ENCODE assay signal across 8 cellular contexts in the genomic region with DNA sequence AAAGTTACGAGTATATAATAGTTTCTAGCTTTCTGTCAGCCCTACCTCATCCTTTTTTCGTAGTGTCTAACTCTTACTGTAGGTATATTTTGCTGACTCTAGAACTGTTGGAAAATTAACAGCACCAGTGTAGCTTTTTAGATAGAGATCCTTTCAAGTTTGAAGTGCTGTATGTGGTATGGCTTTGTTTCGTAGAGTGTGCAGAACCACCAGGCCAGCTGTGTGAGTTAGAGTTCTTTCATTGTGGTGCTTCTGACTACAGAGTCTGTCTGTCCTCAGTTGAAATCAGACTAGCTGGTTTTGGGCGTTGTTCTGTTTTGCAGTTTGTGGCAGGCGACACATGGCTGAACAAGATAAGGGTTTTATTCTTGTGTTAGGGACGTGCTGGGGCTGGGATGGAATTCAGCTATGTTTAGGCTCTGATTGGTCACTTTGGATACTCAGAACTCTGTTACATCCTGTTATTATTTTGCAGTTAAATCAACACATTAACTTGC. TPM values are rescaled to one million over a fixed set of nuclear protein-coding genes. Genes with fewer than 3 reads are reported as not detected.
DNase-seq lines count a peak whose midpoint lies in the region; ATAC-seq, FAIRE-seq and TF ChIP-seq lines count a peak whose summit lies in the region.

No MANE protein-coding gene starts in this region.

- H3K79me2 ChIP-seq in OCI-LY7 (ENCODE audit: insufficient read depth, low read depth, low read length) = peaks cover 41% of the 10 kb centered on the region; the same call in 1 of the 2 replicates

- H3K4me2 ChIP-seq in OCI-LY7 (ENCODE audit: low read length) = peak overlapping the region; percentile 91; the same call in 1 of the 2 replicates

- H3K4me1 Mint-ChIP-seq in nephron = peaks cover 48% of the 10 kb centered on the region

- H3K9me3 ChIP-seq in OCI-LY7 (ENCODE audit: low read length) (peaks cover 9% of the 10 kb centered on the region), esophagus squamous epithelium (no peaks in the 10 kb centered on the region), pancreas (no peaks in the 10 kb centered on the region)

- H3K27ac ChIP-seq in OCI-LY7 (ENCODE audit: low read depth, low read length, poor library complexity, severe bottlenecking) (no peak overlapping the region), esophagus squamous epithelium (peak overlapping the region; percentile 60 to 99 (median 88)), pancreas (peak overlapping the region in 2 of 4 donors; percentile 93 to 95)

- no peaks in the 10 kb centered on the region for H3K9me3 Mint-ChIP-seq in nephron

- H3K36me3 ChIP-seq in OCI-LY7 (ENCODE audit: insufficient read depth, low read length) = no peaks in the 10 kb centered on the region; the same call in 1 of the 2 replicates
- H3K36me3 ChIP-seq in esophagus squamous epithelium = no peaks in the 10 kb centered on the region
- H3K36me3 ChIP-seq in pancreas = no peaks in the 10 kb centered on the region

- no peak overlapping the region for H2AFZ ChIP-seq in OCI-LY7 (ENCODE audit: low read length)

- WGBS in esophagus squamous epithelium, 2 donors = 10 to 12% methylated on average over 6 of the region's 6 CpGs
- 8% methylated on average over 6 of the region's 6 CpGs for WGBS in pancreas, 2 donors

- peak in 1 of 4 donors; percentile 21 for TF ChIP-seq POLR2A in esophagus squamous epithelium (IDR thresholded peaks at IDR 0.05)

- ATAC-seq in esophagus mucosa = no peak
- no peak for ATAC-seq in pancreas

- H3K27me3 Mint-ChIP-seq in nephron (ENCODE audit: low read depth) = no peaks in the 10 kb centered on the region

- H3K36me3 Mint-ChIP-seq in nephron (ENCODE audit: low read depth) = no peaks in the 10 kb centered on the region

- no peak overlapping the region for H3K4me3 ChIP-seq in OCI-LY7 (ENCODE audit: low read depth, low read length, poor library complexity, severe bottlenecking)
- H3K4me3 ChIP-seq in esophagus squamous epithelium = peak overlapping the region; percentile 68 to 99 (median 96)
- H3K4me3 ChIP-seq in pancreas = peak overlapping the region in 2 of 4 donors; percentile 82 to 90

- H3K27ac Mint-ChIP-seq in nephron = peak overlapping the region; percentile 57 to 82 (median 68)

- POLR2A ChIA-PET in OCI-LY7 (lab: Charles Lee) = interaction anchor here (1.5 kb wide), 1 partner anchor 51 kb away, joined by 3 read pairs; no protein-coding TSS in a partner anchor

- CTCF ChIA-PET in OCI-LY7 (lab: Charles Lee; ENCODE audit: unreplicated experiment) = interaction anchor here (0.7 kb wide), 1 partner anchor 163 kb away, joined by 3 read pairs; no protein-coding TSS in a partner anchor

- peak; percentile 42 for DNase-seq in COLO829 (ENCODE audit: low spot score)
- DNase-seq in OCI-LY7 (ENCODE audit: low spot score) = no peak
- no peak for DNase-seq in esophagus squamous epithelium (lab: John Stamatoyannopoulos, UW)
- DNase-seq in SKM-1 treated with dmso at 0.1 percent for 144 hours (lab: John Stamatoyannopoulos, UW; ENCODE audit: unreplicated experiment) = no peak
- no peak for DNase-seq in pancreas
- no peak for DNase-seq in activated gamma-delta T cell (lab: John Stamatoyannopoulos, UW)

- no peak for FAIRE-seq in pancreas (lab: Jason Lieb, UNC)

- TF ChIP-seq CTCF in OCI-LY7 (conservative IDR thresholded peaks at IDR 0.05; ENCODE audit: low read length) (no peak), esophagus squamous epithelium (IDR thresholded peaks at IDR 0.05) (no peak), nephron (IDR thresholded peaks at IDR 0.05; ENCODE audit: unreplicated experiment in 3 of 3) (no peak), pancreas (IDR thresholded peaks at IDR 0.05) (no peak)

- no peaks in the 10 kb centered on the region for H3K9me2 ChIP-seq in OCI-LY7 (ENCODE audit: insufficient read depth, low read length)

- peaks cover 42% of the 10 kb centered on the region for H4K20me1 ChIP-seq in OCI-LY7 (ENCODE audit: insufficient read depth, low read length)

- no peaks in the 10 kb centered on the region for H3K27me3 ChIP-seq in esophagus squamous epithelium
- H3K27me3 ChIP-seq in pancreas = no peaks in the 10 kb centered on the region

- H3K4me3 Mint-ChIP-seq in nephron = peak overlapping the region; percentile 62 to 75 (median 72)

- H3K4me1 ChIP-seq in OCI-LY7 (ENCODE audit: insufficient read depth, low read length, poor library complexity, severe bottlenecking) (peaks cover 42% of the 10 kb centered on the region), esophagus squamous epithelium (peaks cover 13 to 84% (median 41%) of the 10 kb centered on the region in 3 donors), pancreas (peaks cover 26 to 37% (median 33%) of the 10 kb centered on the region in 3 donors)

- intact Hi-C loops in OCI-LY7 (cut with micrococcal nuclease; ENCODE audit: unreplicated experiment) (loop anchor here (5.0 to 10.0 kb wide), 3 partner anchors 163 to 345 kb away; no protein-coding TSS in a partner anchor), esophagus squamous epithelium (cut with DNase I) (no loop called here), pancreas (cut with DNase I) (no loop called here)

- BruUV-seq in OCI-LY7 (replicated peaks; lab: Mats Ljungman, UMichigan) = no TSS peak

RNA-seq across cellular contexts. Expression of gene ARHGEF12, which starts 3.2 kb away (rescaled TPM):
- total RNA-seq in OCI-LY7 (2014; rRNA removed; shearing (Covaris generic)) = 16.1 and 22.4 TPM in 2 replicates
- total RNA-seq in OCI-LY7 (2022) = 31.8 and 38.3 TPM in 2 replicates
- total RNA-seq in esophagus squamous epithelium = 100 to 1,000 TPM in 1 of 4 donors, 10 to 100 TPM in 3; 57.4 to 106 (median 70.7) TPM
- total RNA-seq in esophagus mucosa = 62.7 TPM
- 10 to 100 TPM; 36.7 to 74.7 (median 41.7) TPM for total RNA-seq in pancreas
- 10 to 100 TPM; 13.8 to 18.6 TPM for polyA plus RNA-seq in pancreas

RNA-seq across cellular contexts. Expression of gene TLCD5, which starts 14.3 kb away (rescaled TPM):
- 0.60 and 1.2 TPM in 2 replicates for total RNA-seq in OCI-LY7 (2014; rRNA removed; shearing (Covaris generic))
- total RNA-seq in OCI-LY7 (2022) (0.50 TPM in 1 of 2 replicates, not detected in the other), esophagus squamous epithelium (1 to 10 TPM in 1 of 4 donors, under 1 TPM in 3; 0.23 to 3.2 (median 0.43) TPM), esophagus mucosa (0.48 TPM), pancreas (1 to 10 TPM; 1.7 to 5.7 (median 2.6) TPM)
- 1 to 10 TPM; 1.5 to 3.4 TPM for polyA plus RNA-seq in pancreas
